In genomic region chr3:141306922-141307321, GRCh38 we compare ENCODE assay signal across 18 cellular contexts.
DNase-seq lines count a peak whose midpoint lies in the region; ATAC-seq, FAIRE-seq and TF ChIP-seq lines count a peak whose summit lies in the region.
"Had no signal": no experiment of that assay in that cellular context is flagged by ENCODE, and none has a peak within 500 bp of the region (broad histone marks: within the 10 kb centered on the region; RNA-seq: fewer than 3 reads in every experiment).

No MANE protein-coding gene starts in this region.

- no peak for FAIRE-seq in K562 (lab: Jason Lieb, UNC)

- in situ Hi-C loops in K562 (cut with MboI): no loop called here
- in situ Hi-C loops in HAP-1 (cut with MboI; ENCODE audit: low sequenced_read_pairs): loop anchor here (5.0 to 25.0 kb wide), 2 partner anchors 135 to 255 kb away; no protein-coding TSS in a partner anchor

- H3K4me1 ChIP-seq in K562 (replicated peaks in 1 of 2; ENCODE audit: control insufficient read depth in 2 of 2, insufficient read depth in 2 of 2, low read length in 2 of 2): peaks cover 1 to 12% of the 10 kb centered on the region in 2 experiments; a peak in 3 of 5 replicates
- H3K4me1 ChIP-seq in thymus (ENCODE audit: control insufficient read depth, insufficient read depth, low read length): peaks cover 17% of the 10 kb centered on the region
- H3K4me1 ChIP-seq in HAP-1: peaks cover 4% of the 10 kb centered on the region
- H3K4me1 ChIP-seq in MM.1S (ENCODE audit: low read length): peaks cover 17% of the 10 kb centered on the region
- H3K4me1 ChIP-seq: colonic mucosa had no signal

- intact Hi-C loops in K562 (cut with micrococcal nuclease): no loop called here

- no peaks in the 10 kb centered on the region for H3K9me3 ChIP-seq in T-helper 17 cell (ENCODE audit: control insufficient read depth, low read length, poor library complexity, severe bottlenecking)
- H3K9me3 ChIP-seq in K562 (replicated peaks; ENCODE audit: control insufficient read depth, insufficient read depth, low read depth, low read length): no peaks in the 10 kb centered on the region
- no peaks in the 10 kb centered on the region for H3K9me3 ChIP-seq in thymus (ENCODE audit: control insufficient read depth)
- no peaks in the 10 kb centered on the region for H3K9me3 ChIP-seq in HAP-1
- H3K9me3 ChIP-seq in MM.1S (replicated peaks; ENCODE audit: insufficient read depth, low read length): no peaks in the 10 kb centered on the region
- H3K9me3 ChIP-seq: colonic mucosa, MG63, right lobe of liver had no signal

- no peak for TF ChIP-seq POLR2A in K562 (conservative IDR thresholded peaks at IDR 0.05)

- peak overlapping the region; percentile 81 for H3K4me3 Mint-ChIP-seq in T-helper 17 cell
- H3K4me3 Mint-ChIP-seq: immature natural killer cell; stimulated activated memory B cell treated with anti-CD40 and anti-IgM and Interleukin-4, amounts not matched to agents 10 μg/mL and 1 μg/mL and 100 μg/mL, for 72 hours had no signal

- H3K79me2 ChIP-seq in K562 (ENCODE audit: control insufficient read depth, insufficient read depth, low read length) (peaks cover 9% of the 10 kb centered on the region), MM.1S (ENCODE audit: low read length) (peaks cover 14% of the 10 kb centered on the region)

- peaks cover 4% of the 10 kb centered on the region; the same call in 1 of the 2 replicates for H3F3A ChIP-seq in MM.1S (ENCODE audit: insufficient read depth, low read length)

- BruUV-seq in K562 (replicated peaks; lab: Mats Ljungman, UMichigan): no TSS peak

- H3K27me3 Mint-ChIP-seq in T-helper 17 cell: no peaks in the 10 kb centered on the region
- H3K27me3 Mint-ChIP-seq: stimulated activated memory B cell treated with anti-CD40 and anti-IgM and Interleukin-4, amounts not matched to agents 10 μg/mL and 1 μg/mL and 100 μg/mL, for 72 hours had no signal

- CTCF ChIA-PET in K562 (lab: Yijun Ruan, JAX; ENCODE audit: low intra/inter-chr PET ratio): interaction anchor here (3.3 kb wide), 1 partner anchor 145 kb away, joined by 10 read pairs; no protein-coding TSS in a partner anchor

- POLR2A ChIA-PET in K562 (lab: Yijun Ruan, JAX): interaction anchor here (1.1 kb wide), 1 partner anchor 54 kb away, joined by 3 read pairs; no protein-coding TSS in a partner anchor

- H3K4me3 ChIP-seq in K562 (no peak overlapping the region), thymus (ENCODE audit: low read length) (no peak overlapping the region), HAP-1 (no peak overlapping the region), MM.1S (ENCODE audit: low read length) (no peak overlapping the region)
- H3K4me3 ChIP-seq: colonic mucosa, MG63, right lobe of liver had no signal

- peak overlapping the region; percentile 91 for H3K27ac Mint-ChIP-seq in T-helper 17 cell
- H3K27ac Mint-ChIP-seq: immature natural killer cell; stimulated activated memory B cell treated with anti-CD40 and anti-IgM and Interleukin-4, amounts not matched to agents 10 μg/mL and 1 μg/mL and 100 μg/mL, for 72 hours had no signal

- no peaks in the 10 kb centered on the region for H4K20me1 ChIP-seq in K562 (replicated peaks; ENCODE audit: control insufficient read depth, insufficient read depth, low read length)
- H4K20me1 ChIP-seq in MM.1S (ENCODE audit: insufficient read depth, low read length): no peaks in the 10 kb centered on the region

- peaks cover 41% of the 10 kb centered on the region for H3K4me1 Mint-ChIP-seq in T-helper 17 cell

- ATAC-seq in T-helper 17 cell (peak; percentile 29), K562 (no peak)
- ATAC-seq: right lobe of liver; stimulated activated memory B cell treated with anti-CD40 and anti-IgM and Interleukin-4, amounts not matched to agents 10 μg/mL and 1 μg/mL and 100 μg/mL, for 72 hours had no signal

- no peaks in the 10 kb centered on the region for H3K9me1 ChIP-seq in K562 (ENCODE audit: control insufficient read depth, insufficient read depth, low read length)

- no peaks in the 10 kb centered on the region for H3K9me2 ChIP-seq in MM.1S (replicated peaks; ENCODE audit: insufficient read depth, low read length)

- peaks cover 0 to 8% of the 10 kb centered on the region in 2 experiments; a peak in 2 of 5 replicates for H3K27me3 ChIP-seq in K562 (ENCODE audit: control insufficient read depth in 2 of 2, insufficient read depth in 2 of 2, low read length in 2 of 2)
- no peaks in the 10 kb centered on the region for H3K27me3 ChIP-seq in thymus (ENCODE audit: control insufficient read depth, insufficient read depth)
- no peaks in the 10 kb centered on the region for H3K27me3 ChIP-seq in HAP-1 (ENCODE audit: low read depth)
- H3K27me3 ChIP-seq in MM.1S (replicated peaks; ENCODE audit: insufficient read depth, low read length): no peaks in the 10 kb centered on the region
- H3K27me3 ChIP-seq: colonic mucosa, MG63, right lobe of liver had no signal

- WGBS in K562 (ENCODE audit: insufficient coverage, low coverage, missing lambda C conversion rate): 54% methylated on average over 5 of the region's 5 CpGs
- 51% methylated on average over 5 of the region's 5 CpGs for WGBS in thymus

- H3K9ac ChIP-seq in K562 (ENCODE audit: insufficient read depth in 1 of 2, low read depth in 2 of 2, low read length in 2 of 2): no peak overlapping the region
- no peak overlapping the region for H3K9ac ChIP-seq in MM.1S (ENCODE audit: low read length)

- no peaks in the 10 kb centered on the region for H3K36me3 ChIP-seq in K562 (ENCODE audit: control insufficient read depth, insufficient read depth, low read length)
- H3K36me3 ChIP-seq in thymus (ENCODE audit: control insufficient read depth, insufficient read depth): no peaks in the 10 kb centered on the region
- no peaks in the 10 kb centered on the region; the same call in 1 of the 2 replicates for H3K36me3 ChIP-seq in HAP-1 (replicated peaks)
- H3K36me3 ChIP-seq in MM.1S (replicated peaks; ENCODE audit: insufficient read depth, low read length): no peaks in the 10 kb centered on the region
- H3K36me3 ChIP-seq: colonic mucosa, MG63, right lobe of liver had no signal

- no peak overlapping the region for H3K27ac ChIP-seq in K562 (ENCODE audit: extremely low read depth, low read depth, low read length)
- peak overlapping the region; percentile 50 for H3K27ac ChIP-seq in thymus (ENCODE audit: low read depth)
- no peak overlapping the region for H3K27ac ChIP-seq in MM.1S (ENCODE audit: low read length)
- H3K27ac ChIP-seq: colonic mucosa, right lobe of liver had no signal

- no peak overlapping the region for H3K4me2 ChIP-seq in K562 (ENCODE audit: insufficient read depth, low read length)
- H3K4me2 ChIP-seq in MM.1S (ENCODE audit: low read depth, low read length): no peak overlapping the region

- peaks cover 2% of the 10 kb centered on the region for H3K36me3 Mint-ChIP-seq in T-helper 17 cell (ENCODE audit: low read depth)
- H3K36me3 Mint-ChIP-seq: immature natural killer cell; stimulated activated memory B cell treated with anti-CD40 and anti-IgM and Interleukin-4, amounts not matched to agents 10 μg/mL and 1 μg/mL and 100 μg/mL, for 72 hours had no signal

- H2AFZ ChIP-seq in K562 (ENCODE audit: low read depth, low read length) (peak overlapping the region; percentile 95), MM.1S (ENCODE audit: low read length) (no peak overlapping the region)

- DNase-seq in stimulated activated CD4-positive, alpha-beta T cell treated with anti-CD3 and anti-CD28 coated beads, Interleukin-4, amount 100 ng/mL, for 24 hours: peak; percentile 40
- DNase-seq in stimulated activated CD4-positive, alpha-beta T cell treated with anti-CD3 and anti-CD28 coated beads, Interleukin-12 subunit alpha, Interleukin-12 subunit beta, amount 100 ng/mL, for 4 hours: no peak
- DNase-seq in T-helper 17 cell (no peak), K562 (ENCODE audit: extremely low read depth in 1 of 4, low spot score in 3 of 4) (no peak), HAP-1 (ENCODE audit: low spot score in 2 of 2) (no peak), COR-L47 (lab: John Stamatoyannopoulos, UW) (no peak), MM.1S (no peak)
- DNase-seq: AML-193, anterior cingulate cortex, colonic mucosa, DMS53, erythroblast, immature natural killer cell, NCI-H748 treated with DMSO at 0.1 percent for 48 hours, right lobe of liver had no signal

- TF ChIP-seq EP300 in K562 (IDR thresholded peaks at IDR 0.05; ENCODE audit: low read length): no peak

- no peak for TF ChIP-seq CTCF in K562 (IDR thresholded peaks at IDR 0.05 in 2 of 3, conservative IDR thresholded peaks at IDR 0.05 in 1 of 3; ENCODE audit: insufficient read depth in 2 of 3, low read depth in 1 of 3, low read length in 3 of 3)
- no peak for TF ChIP-seq CTCF in MM.1S (IDR thresholded peaks at IDR 0.05; ENCODE audit: low read length)

- no peak for TF ChIP-seq RAD21 in K562 (CRISPR knock-in tag; conservative IDR thresholded peaks at IDR 0.05 in 1 of 2, IDR thresholded peaks at IDR 0.05 in 1 of 2)

TF ChIP-seq in K562, 482 proteins besides CTCF, POLR2A, EP300 and RAD21 (continues in another document):
- TF ChIP-seq ZNF146 (CRISPR knock-in tag; IDR thresholded peaks at IDR 0.05; ENCODE audit: unreplicated experiment) (no peak), ZSCAN32 (CRISPR knock-in tag; IDR thresholded peaks at IDR 0.05) (no peak), XRCC3 (IDR thresholded peaks at IDR 0.05) (no peak), FOXJ3 (CRISPR knock-in tag; IDR thresholded peaks at IDR 0.05) (no peak), E2F6 (IDR thresholded peaks at IDR 0.05; ENCODE audit: borderline replicate concordance in 1 of 2, extremely low read depth in 1 of 2, insufficient read depth in 1 of 2, insufficient read length in 1 of 2, low read depth in 1 of 2, low read length in 1 of 2, poor library complexity in 1 of 2, severe bottlenecking in 1 of 2) (no peak), EGR1 (conservative IDR thresholded peaks at IDR 0.05) (no peak), CBFB (CRISPR knock-in tag; IDR thresholded peaks at IDR 0.05) (no peak), ZNF12 (CRISPR knock-in tag; IDR thresholded peaks at IDR 0.05) (no peak)
